Comparison of ENCODE assay signal across 18 cellular contexts in genomic region chr4:118995693-118996391, GRCh38.
A peak's percentile ranks its signal among the peaks of the same experiment; 100 is the strongest.
DNase-seq lines count a peak whose midpoint lies in the region; ATAC-seq and TF ChIP-seq lines count a peak whose summit lies in the region.
"Had no signal": no experiment of that assay in that cellular context is flagged by ENCODE, and none has a peak within 500 bp of the region (broad histone marks: within the 10 kb centered on the region; RNA-seq: fewer than 3 reads in every experiment).

No MANE protein-coding gene starts in this region.

- no peaks in the 10 kb centered on the region for H3K79me1 ChIP-seq in IMR-90 (ENCODE audit: low read depth in 1 of 2, low read length in 2 of 2)

- TF ChIP-seq RAD21 in IMR-90 (IDR thresholded peaks at IDR 0.05; ENCODE audit: low read length), result no peak

- peak overlapping the region; percentile 74; the same call in 1 of the 2 replicates for H3K18ac ChIP-seq in IMR-90 (ENCODE audit: low read depth, low read length)

- no peak overlapping the region for H3K4me2 ChIP-seq in IMR-90 (ENCODE audit: low read depth, low read length)

- H3K14ac ChIP-seq in IMR-90 (replicated peaks; ENCODE audit: low read depth, low read length), result peak overlapping the region; percentile 43; the same call in 1 of the 2 replicates

- no peak for TF ChIP-seq POLR2A in IMR-90 (IDR thresholded peaks at IDR 0.05; ENCODE audit: low read depth, low read length)
- TF ChIP-seq POLR2A in esophagus muscularis mucosa (IDR thresholded peaks at IDR 0.05; ENCODE audit: low read depth), result no peak

- CTCF ChIA-PET in IMR-90 (lab: Yijun Ruan, JAX), result no interaction called here

- peak overlapping the region; percentile 83 for H2AK5ac ChIP-seq in IMR-90 (ENCODE audit: low read depth, low read length)

- H2AFZ ChIP-seq in IMR-90 (replicated peaks; ENCODE audit: low read length, poor library complexity), result no peak overlapping the region

- H3K27me3 ChIP-seq in IMR-90 (ENCODE audit: control insufficient read depth, insufficient read depth, low read length), result no peaks in the 10 kb centered on the region
- no peaks in the 10 kb centered on the region for H3K27me3 ChIP-seq in esophagus muscularis mucosa
- no peaks in the 10 kb centered on the region for H3K27me3 ChIP-seq in rectal smooth muscle tissue (ENCODE audit: control insufficient read depth, insufficient read depth, low read length)
- no peaks in the 10 kb centered on the region for H3K27me3 ChIP-seq in thoracic aorta (replicated peaks; ENCODE audit: insufficient read depth)

- H2BK15ac ChIP-seq in IMR-90 (ENCODE audit: low read depth, low read length), result peak overlapping the region; percentile 96; the same call in 2 of the 3 replicates

- ATAC-seq in IMR-90 (ENCODE audit: low read depth), result no peak
- ATAC-seq in thoracic aorta (ENCODE audit: insufficient number of reproducible peaks, low FRiP score, low read depth), result no peak
- no peak for ATAC-seq in GM21360 (IDR thresholded peaks at IDR 0.05; ENCODE audit: unreplicated experiment)
- ATAC-seq: HCT116, PC-3 had no signal

- H4K5ac ChIP-seq in IMR-90 (ENCODE audit: low read depth, low read length), result no peak overlapping the region; the same call in 1 of the 2 replicates

- no peak for DNase-seq in IMR-90
- DNase-seq in esophagus muscularis mucosa (ENCODE audit: extremely low spot score), result no peak
- no peak for DNase-seq in thoracic aorta (ENCODE audit: low spot score)
- no peak for DNase-seq in NK-92 treated with Interleukin-12 subunit alpha and Interleukin-12 subunit beta, amount 100 ng/mL, for 24 hours (lab: John Stamatoyannopoulos, UW)
- no peak for DNase-seq in AG20443 (ENCODE audit: low spot score)
- DNase-seq: EL, GF-D8, Karpas-422, NCI-H1694 treated with DMSO at 0.1 percent for 48 hours, NCI-H2081 treated with DMSO at 0.1 percent for 48 hours, NCI-H2171 treated with DMSO at 0.1 percent for 48 hours, NCI-H526, PC-3, SHP77 treated with DMSO at 0.1 percent for 48 hours had no signal

- no peak overlapping the region for H3K56ac ChIP-seq in IMR-90 (ENCODE audit: extremely low read depth, insufficient read depth, low read length)

- H3K27ac ChIP-seq in IMR-90 (ENCODE audit: insufficient read depth, low read length), result no peak overlapping the region
- peak overlapping the region; percentile 85 to 91 (median 90) for H3K27ac ChIP-seq in esophagus muscularis mucosa (replicated peaks in 1 of 4)
- peak overlapping the region; percentile 80 for H3K27ac ChIP-seq in rectal smooth muscle tissue (ENCODE audit: low read depth, low read length)
- H3K27ac ChIP-seq in thoracic aorta, result peak overlapping the region; percentile 93 to 96
- H3K27ac ChIP-seq: SK-N-MC had no signal

- H4K20me1 ChIP-seq in IMR-90 (ENCODE audit: insufficient read depth, low read length), result no peaks in the 10 kb centered on the region

- peak overlapping the region; percentile 49 to 87 for H4K8ac ChIP-seq in IMR-90 (ENCODE audit: low read depth in 2 of 2, low read length in 2 of 2)

- peak overlapping the region; percentile 84 for H2BK120ac ChIP-seq in IMR-90 (ENCODE audit: low read depth, low read length)

- peak overlapping the region; percentile 89 for H4K91ac ChIP-seq in IMR-90 (ENCODE audit: insufficient read depth, low read depth, low read length)

- H3K9me3 ChIP-seq in IMR-90 (ENCODE audit: control insufficient read depth, insufficient read depth, low read length), result no peaks in the 10 kb centered on the region
- no peaks in the 10 kb centered on the region for H3K9me3 ChIP-seq in esophagus muscularis mucosa
- no peaks in the 10 kb centered on the region for H3K9me3 ChIP-seq in thoracic aorta

- H3K23ac ChIP-seq in IMR-90 (ENCODE audit: low read depth, low read length), result no peak overlapping the region

- H3K36me3 ChIP-seq in IMR-90 (ENCODE audit: control insufficient read depth, insufficient read depth, low read length) (no peaks in the 10 kb centered on the region), esophagus muscularis mucosa (no peaks in the 10 kb centered on the region), rectal smooth muscle tissue (ENCODE audit: control insufficient read depth, insufficient read depth, low read length) (no peaks in the 10 kb centered on the region), thoracic aorta (no peaks in the 10 kb centered on the region)

- no peaks in the 10 kb centered on the region for H3K9me1 ChIP-seq in IMR-90 (ENCODE audit: insufficient read depth, low read length)

- H2BK5ac ChIP-seq in IMR-90 (ENCODE audit: low read depth, low read length, poor library complexity, severe bottlenecking), result peak overlapping the region; percentile 47

- no TSS peak for BruUV-seq in IMR-90 (replicated peaks; lab: Mats Ljungman, UMichigan)

- no peak overlapping the region for H2AK9ac ChIP-seq in IMR-90 (replicated peaks; ENCODE audit: low read depth, low read length, poor library complexity)

- dilution Hi-C loops in IMR-90 (cut with HindIII; ENCODE audit: low sequenced_read_pairs, unreplicated experiment), result no loop called here

- H3K4ac ChIP-seq in IMR-90 (ENCODE audit: low read depth, low read length), result peak overlapping the region; percentile 79

- POLR2A ChIA-PET in IMR-90 (lab: Charles Lee; ENCODE audit: unreplicated experiment), result interaction anchor here (0.7 to 1.0 kb wide), 2 partner anchors 21 to 107 kb away, joined by 3 to 6 read pairs; no protein-coding TSS in a partner anchor

- H2BK20ac ChIP-seq in IMR-90 (ENCODE audit: low read depth, low read length), result peak overlapping the region; percentile 80

- H3K4me3 ChIP-seq in IMR-90 (ENCODE audit: insufficient read depth, low read depth, low read length), result no peak overlapping the region
- H3K4me3 ChIP-seq in esophagus muscularis mucosa, result no peak overlapping the region
- no peak overlapping the region for H3K4me3 ChIP-seq in rectal smooth muscle tissue (ENCODE audit: low read length)
- H3K4me3 ChIP-seq in thoracic aorta, result no peak overlapping the region
- H3K4me3 ChIP-seq: SK-N-MC had no signal

- intact Hi-C loops in IMR-90 (cut with micrococcal nuclease), result loop anchor here (2.0 kb wide), 1 partner anchor 21 kb away; no protein-coding TSS in a partner anchor
- intact Hi-C loops in esophagus muscularis mucosa (cut with DNase I), result no loop called here

- H3K9ac ChIP-seq in IMR-90 (ENCODE audit: low read depth, low read length) (no peak overlapping the region), rectal smooth muscle tissue (ENCODE audit: low read length) (no peak overlapping the region)

- peak; percentile 73 for TF ChIP-seq EP300 in esophagus muscularis mucosa (IDR thresholded peaks at IDR 0.05)

- H3K4me1 ChIP-seq in IMR-90 (ENCODE audit: control insufficient read depth, insufficient read depth, low read length) (peaks cover 25% of the 10 kb centered on the region), esophagus muscularis mucosa (peaks cover 63 to 97% (median 88%) of the 10 kb centered on the region in 4 donors), rectal smooth muscle tissue (ENCODE audit: control insufficient read depth, insufficient read depth, low read length) (peaks cover 58% of the 10 kb centered on the region), thoracic aorta (ENCODE audit: control insufficient read depth in 1 of 2, low read depth in 2 of 2) (peaks cover 25 to 90% of the 10 kb centered on the region in 2 donors)

- in situ Hi-C loops in IMR-90 (cut with MboI; ENCODE audit: low sequenced_read_pairs), result no loop called here

- 100% methylated on average over 1 of the region's 4 CpGs; no CpG with 5 or more reads in 1 of the 2 experiments for WGBS in IMR-90 (ENCODE audit: extremely low coverage in 2 of 2, insufficient read length in 1 of 2), 2 experiments
- 77% methylated on average over 4 of the region's 4 CpGs for WGBS in esophagus muscularis mucosa

- TF ChIP-seq CTCF in IMR-90 (conservative IDR thresholded peaks at IDR 0.05; ENCODE audit: low read depth, low read length) (no peak), esophagus muscularis mucosa (IDR thresholded peaks at IDR 0.05) (no peak), thoracic aorta (IDR thresholded peaks at IDR 0.05) (no peak)

TF ChIP-seq in IMR-90, 13 proteins besides CTCF, POLR2A, EP300 and RAD21:
- no peak for TF ChIP-seq MAZ (IDR thresholded peaks at IDR 0.05; ENCODE audit: borderline replicate concordance, low read depth, low read length)
- TF ChIP-seq BHLHE40 (IDR thresholded peaks at IDR 0.05; ENCODE audit: low read depth, low read length), result no peak
- TF ChIP-seq MXI1 (IDR thresholded peaks at IDR 0.05; ENCODE audit: borderline replicate concordance, low read depth, low read length), result no peak
- no peak for TF ChIP-seq CEBPB (IDR thresholded peaks at IDR 0.05; ENCODE audit: low read depth, low read length)
- no peak for TF ChIP-seq ELK1 (IDR thresholded peaks at IDR 0.05; ENCODE audit: borderline replicate concordance, low read depth, low read length)
- TF ChIP-seq CHD1 (IDR thresholded peaks at IDR 0.05; ENCODE audit: low read depth, low read length), result no peak
- no peak for TF ChIP-seq RFX5 (IDR thresholded peaks at IDR 0.05; ENCODE audit: low read depth, low read length)
- no peak for TF ChIP-seq SMC3 (IDR thresholded peaks at IDR 0.05; ENCODE audit: low read depth, low read length)
- no peak for TF ChIP-seq MAFK (IDR thresholded peaks at IDR 0.05; ENCODE audit: low read depth, low read length)
- TF ChIP-seq USF2 (IDR thresholded peaks at IDR 0.05; ENCODE audit: low read depth, low read length), result no peak
- no peak for TF ChIP-seq RCOR1 (IDR thresholded peaks at IDR 0.05; ENCODE audit: insufficient replicate concordance, low read length)
